7 cellular contexts compared by ENCODE assay signal in the genomic region with DNA sequence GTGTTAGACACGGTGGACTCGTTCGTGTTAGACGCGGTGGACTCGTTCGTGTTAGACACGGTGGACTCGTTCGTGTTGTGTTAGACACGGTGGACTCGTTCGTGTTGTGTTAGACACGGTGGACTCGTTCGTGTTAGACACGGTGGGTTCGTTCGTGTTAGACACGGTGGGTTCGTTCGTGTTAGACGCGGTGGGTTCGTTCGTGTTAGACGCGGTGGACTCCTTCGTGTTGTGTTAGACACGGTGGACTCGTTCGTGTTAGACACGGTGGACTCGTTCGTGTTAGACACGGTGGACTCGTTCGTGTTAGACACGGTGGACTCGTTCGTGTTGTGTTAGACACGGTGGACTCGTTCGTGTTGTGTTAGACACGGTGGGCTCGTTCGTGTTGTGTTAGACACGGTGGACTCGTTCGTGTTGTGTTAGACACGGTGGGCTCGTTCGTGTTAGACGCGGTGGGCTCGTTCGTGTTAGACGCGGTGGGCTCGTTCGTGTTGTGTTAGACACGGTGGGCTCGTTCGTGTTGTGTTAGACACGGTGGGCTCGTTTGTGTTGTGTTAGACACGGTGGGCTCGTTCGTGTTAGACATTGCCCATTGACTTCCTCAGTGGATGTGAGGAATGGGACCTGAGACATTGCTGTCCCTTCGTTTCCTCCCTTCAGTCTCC. TPM values are rescaled to one million over a fixed set of nuclear protein-coding genes. Genes with fewer than 3 reads are reported as not detected.
"Had no signal": no experiment of that assay in that cellular context is flagged by ENCODE, and none has a peak within 500 bp of the region (broad histone marks: within the 10 kb centered on the region; RNA-seq: fewer than 3 reads in every experiment).

No MANE protein-coding gene starts in this region.

RNA-seq across cellular contexts. Expression of gene GP6, which starts 5.0 kb away (rescaled TPM):
- total RNA-seq: activated B cell treated with CpG ODN at 0.5 μM for 24 hours; activated CD4-positive, alpha-beta memory T cell treated with anti-CD3 and anti-CD28 coated beads for 36 hours; activated CD8-positive, alpha-beta memory T cell treated with anti-CD3 and anti-CD28 coated beads for 36 hours; activated naive CD4-positive, alpha-beta T cell treated with anti-CD3 and anti-CD28 coated beads for 36 hours; activated naive CD8-positive, alpha-beta T cell treated with anti-CD3 and anti-CD28 coated beads for 36 hours; activated T-helper 1 cell treated with anti-CD3 and anti-CD28 coated beads, Interleukin-12 subunit alpha, Interleukin-12 subunit beta, Interleukin-2, Interleukin-4 antibody, amounts not matched to agents 30 ng/mL and 10 ng/mL and 1 ng/mL, durations not matched to agents 14 hours and 24 hours and 36 hours; breast epithelium had no signal
